ENCODE assay signal across 26 cellular contexts in genomic region chr4:113336556-113336955, GRCh38.
"Had no signal": no experiment of that assay in that cellular context is flagged by ENCODE, and none has a peak within 500 bp of the region (broad histone marks: within the 10 kb centered on the region; RNA-seq: fewer than 3 reads in every experiment).

No MANE protein-coding gene starts in this region.

- H3K27me3 ChIP-seq: right lobe of liver, suprapubic skin, tibial nerve had no signal

- H2AFZ ChIP-seq: parathyroid adenoma had no signal

- H3K4me3 Mint-ChIP-seq: activated CD4-positive, alpha-beta T cell treated with anti-CD3 and anti-CD28 coated beads, Interleukin-2, amount 10 ng/mL, durations not matched to agents 24 days and 14 days; activated CD8-positive, alpha-beta memory T cell treated with anti-CD3 and anti-CD28 coated beads, Interleukin-2, amount 10 ng/mL, durations not matched to agents 7 days and 5 days; activated CD8-positive, alpha-beta T cell treated with anti-CD3 and anti-CD28 coated beads for 36 hours; activated naive CD4-positive, alpha-beta T cell treated with anti-CD3 and anti-CD28 coated beads, Interleukin-2, amount 50 U/mL, for 24 hours; activated T-helper 1 cell treated with anti-CD3 and anti-CD28 coated beads, Interleukin-12 subunit alpha, Interleukin-12 subunit beta, Interleukin-2, Interleukin-4 antibody, amounts not matched to agents 30 ng/mL and 10 ng/mL and 1 ng/mL, durations not matched to agents 14 hours and 24 hours and 36 hours; brain; dendritic cell treated with granulocyte-macrophage colony-stimulating factor and Interleukin-4, amounts not matched to agents 40 ng/mL and 50 ng/mL, for 4 days; naive B cell; stimulated activated effector memory CD8-positive, alpha-beta T cell treated with anti-CD3 and anti-CD28 coated beads, Interleukin-12 subunit alpha, Interleukin-12 subunit beta, amount 100 ng/mL, for 72 hours; stimulated activated naive CD8-positive, alpha-beta T cell treated with anti-CD3 and anti-CD28 coated beads, Interleukin-15, amount 100 ng/mL, for 72 hours; T-helper 1 cell treated with Interleukin-12 subunit alpha and Interleukin-12 subunit beta and Interleukin-4 antibody, amounts not matched to agents 30 μg/mL and 1 μg/mL, for 36 hours had no signal

- H3K4me3 ChIP-seq: lower lobe of right lung, right lobe of liver, skin epidermis, suprapubic skin, tibial nerve had no signal

- H3K36me3 ChIP-seq: lower lobe of right lung, right lobe of liver had no signal

- H3K79me2 ChIP-seq: parathyroid adenoma had no signal

- ATAC-seq: activated CD4-positive, CD25-positive, alpha-beta regulatory T cell treated with anti-CD3 and anti-CD28 coated beads, Interleukin-2, amount 50 U/mL, for 24 hours; activated CD8-positive, alpha-beta memory T cell treated with anti-CD3 and anti-CD28 coated beads, Interleukin-2, amount 10 ng/mL, durations not matched to agents 7 days and 5 days; activated CD8-positive, alpha-beta T cell treated with anti-CD3 and anti-CD28 coated beads for 36 hours; lower lobe of right lung; right lobe of liver; stimulated activated effector memory CD8-positive, alpha-beta T cell treated with anti-CD3 and anti-CD28 coated beads, Interleukin-12 subunit alpha, Interleukin-12 subunit beta, amount 100 ng/mL, for 72 hours; stimulated activated naive CD8-positive, alpha-beta T cell treated with anti-CD3 and anti-CD28 coated beads, Interleukin-15, amount 100 ng/mL, for 72 hours had no signal

- H3K27ac Mint-ChIP-seq: activated CD4-positive, alpha-beta T cell treated with anti-CD3 and anti-CD28 coated beads, Interleukin-2, amount 10 ng/mL, durations not matched to agents 24 days and 14 days; activated CD8-positive, alpha-beta memory T cell treated with anti-CD3 and anti-CD28 coated beads, Interleukin-2, amount 10 ng/mL, durations not matched to agents 7 days and 5 days; activated CD8-positive, alpha-beta T cell treated with anti-CD3 and anti-CD28 coated beads for 36 hours; activated naive CD4-positive, alpha-beta T cell treated with anti-CD3 and anti-CD28 coated beads, Interleukin-2, amount 50 U/mL, for 24 hours; activated T-helper 1 cell treated with anti-CD3 and anti-CD28 coated beads, Interleukin-12 subunit alpha, Interleukin-12 subunit beta, Interleukin-2, Interleukin-4 antibody, amounts not matched to agents 30 ng/mL and 10 ng/mL and 1 ng/mL, durations not matched to agents 14 hours and 24 hours and 36 hours; brain; dendritic cell treated with granulocyte-macrophage colony-stimulating factor and Interleukin-4, amounts not matched to agents 40 ng/mL and 50 ng/mL, for 4 days; naive B cell; stimulated activated effector memory CD8-positive, alpha-beta T cell treated with anti-CD3 and anti-CD28 coated beads, Interleukin-12 subunit alpha, Interleukin-12 subunit beta, amount 100 ng/mL, for 72 hours; stimulated activated naive CD8-positive, alpha-beta T cell treated with anti-CD3 and anti-CD28 coated beads, Interleukin-15, amount 100 ng/mL, for 72 hours; T-helper 1 cell treated with Interleukin-12 subunit alpha and Interleukin-12 subunit beta and Interleukin-4 antibody, amounts not matched to agents 30 μg/mL and 1 μg/mL, for 36 hours had no signal

- H3K27me3 Mint-ChIP-seq: brain; dendritic cell treated with granulocyte-macrophage colony-stimulating factor and Interleukin-4, amounts not matched to agents 40 ng/mL and 50 ng/mL, for 4 days had no signal

- H3K4me1 ChIP-seq: lower lobe of right lung, parathyroid adenoma, right lobe of liver, suprapubic skin, tibial nerve had no signal

- DNase-seq: activated CD4-positive, alpha-beta T cell treated with anti-CD3 and anti-CD28 coated beads, Interleukin-2, amount 10 ng/mL, durations not matched to agents 24 days and 14 days; activated CD8-positive, alpha-beta memory T cell treated with anti-CD3 and anti-CD28 coated beads, Interleukin-2, amount 10 ng/mL, durations not matched to agents 7 days and 5 days; activated CD8-positive, alpha-beta T cell treated with anti-CD3 and anti-CD28 coated beads for 36 hours; activated gamma-delta T cell treated with Interleukin-2 at 50 U/mL for 16 hours; aorta; caudate nucleus; effector CD4-positive, alpha-beta T cell; erythroblast; hippocampal formation; lower lobe of right lung; naive B cell; nucleus accumbens; right lobe of liver; stimulated activated CD4-positive, alpha-beta T cell treated with anti-CD3 and anti-CD28 coated beads, Interleukin-1b, Interleukin-23, amount 100 ng/mL, for 48 hours; stimulated activated naive CD8-positive, alpha-beta T cell treated with anti-CD3 and anti-CD28 coated beads, Interleukin-15, amount 100 ng/mL, for 72 hours had no signal

- H3K27ac ChIP-seq: lower lobe of right lung, parathyroid adenoma, right lobe of liver, skin epidermis, suprapubic skin, tibial nerve had no signal

- H3K4me1 Mint-ChIP-seq: activated CD4-positive, alpha-beta T cell treated with anti-CD3 and anti-CD28 coated beads, Interleukin-2, amount 10 ng/mL, durations not matched to agents 24 days and 14 days; activated CD8-positive, alpha-beta memory T cell treated with anti-CD3 and anti-CD28 coated beads, Interleukin-2, amount 10 ng/mL, durations not matched to agents 7 days and 5 days; activated naive CD4-positive, alpha-beta T cell treated with anti-CD3 and anti-CD28 coated beads, Interleukin-2, amount 50 U/mL, for 24 hours; naive B cell; stimulated activated effector memory CD8-positive, alpha-beta T cell treated with anti-CD3 and anti-CD28 coated beads, Interleukin-12 subunit alpha, Interleukin-12 subunit beta, amount 100 ng/mL, for 72 hours; stimulated activated naive CD8-positive, alpha-beta T cell treated with anti-CD3 and anti-CD28 coated beads, Interleukin-15, amount 100 ng/mL, for 72 hours had no signal

- H3K9me3 Mint-ChIP-seq: activated CD4-positive, alpha-beta T cell treated with anti-CD3 and anti-CD28 coated beads, Interleukin-2, amount 10 ng/mL, durations not matched to agents 24 days and 14 days; activated CD8-positive, alpha-beta T cell treated with anti-CD3 and anti-CD28 coated beads for 36 hours; activated naive CD4-positive, alpha-beta T cell treated with anti-CD3 and anti-CD28 coated beads, Interleukin-2, amount 50 U/mL, for 24 hours; activated T-helper 1 cell treated with anti-CD3 and anti-CD28 coated beads, Interleukin-12 subunit alpha, Interleukin-12 subunit beta, Interleukin-2, Interleukin-4 antibody, amounts not matched to agents 30 ng/mL and 10 ng/mL and 1 ng/mL, durations not matched to agents 14 hours and 24 hours and 36 hours; brain; dendritic cell treated with granulocyte-macrophage colony-stimulating factor and Interleukin-4, amounts not matched to agents 40 ng/mL and 50 ng/mL, for 4 days; naive B cell; stimulated activated effector memory CD8-positive, alpha-beta T cell treated with anti-CD3 and anti-CD28 coated beads, Interleukin-12 subunit alpha, Interleukin-12 subunit beta, amount 100 ng/mL, for 72 hours; stimulated activated naive CD8-positive, alpha-beta T cell treated with anti-CD3 and anti-CD28 coated beads, Interleukin-15, amount 100 ng/mL, for 72 hours; T-helper 1 cell treated with Interleukin-12 subunit alpha and Interleukin-12 subunit beta and Interleukin-4 antibody, amounts not matched to agents 30 μg/mL and 1 μg/mL, for 36 hours had no signal

- H3K36me3 Mint-ChIP-seq: activated CD8-positive, alpha-beta memory T cell treated with anti-CD3 and anti-CD28 coated beads, Interleukin-2, amount 10 ng/mL, durations not matched to agents 7 days and 5 days; activated naive CD4-positive, alpha-beta T cell treated with anti-CD3 and anti-CD28 coated beads, Interleukin-2, amount 50 U/mL, for 24 hours; naive B cell; stimulated activated effector memory CD8-positive, alpha-beta T cell treated with anti-CD3 and anti-CD28 coated beads, Interleukin-12 subunit alpha, Interleukin-12 subunit beta, amount 100 ng/mL, for 72 hours had no signal

- H3K9me3 ChIP-seq: lower lobe of right lung, right lobe of liver, suprapubic skin, tibial nerve had no signal
